13 cellular contexts compared by ENCODE assay signal in genomic region chr12:109581856-109582255, GRCh38. TPM values are rescaled to one million over a fixed set of nuclear protein-coding genes. Genes with fewer than 3 reads are reported as not detected.
DNase-seq lines count a peak whose midpoint lies in the region; ATAC-seq, FAIRE-seq and TF ChIP-seq lines count a peak whose summit lies in the region.
"Had no signal": no experiment of that assay in that cellular context is flagged by ENCODE, and none has a peak within 500 bp of the region (broad histone marks: within the 10 kb centered on the region; RNA-seq: fewer than 3 reads in every experiment).

No MANE protein-coding gene starts in this region.

- H3K9me3 ChIP-seq in breast epithelium, result no peaks in the 10 kb centered on the region
- no peaks in the 10 kb centered on the region for H3K9me3 ChIP-seq in keratinocyte (ENCODE audit: control insufficient read depth, low read depth, low read length)
- H3K9me3 ChIP-seq: thoracic aorta had no signal

- H3K4me3 ChIP-seq in breast epithelium, result no peak overlapping the region
- H3K4me3 ChIP-seq in keratinocyte (ENCODE audit: control insufficient read depth in 2 of 3, extremely low read depth in 1 of 3, insufficient read depth in 2 of 3, low read depth in 1 of 3, low read length in 3 of 3), result peak overlapping the region in 1 of 3 experiments; percentile 24
- H3K4me3 ChIP-seq: skin epidermis, thoracic aorta had no signal

- no peak for TF ChIP-seq CTCF in breast epithelium (IDR thresholded peaks at IDR 0.05)
- no peak for TF ChIP-seq CTCF in keratinocyte (optimal IDR thresholded peaks at IDR 0.05 in 1 of 3, IDR thresholded peaks at IDR 0.05 in 1 of 3, conservative IDR thresholded peaks at IDR 0.05 in 1 of 3; ENCODE audit: extremely low read depth in 1 of 3, insufficient read depth in 2 of 3, low read length in 3 of 3)

- DNase-seq in NCI-H2196 (lab: John Stamatoyannopoulos, UW; ENCODE audit: unreplicated experiment) (peak; percentile 24), NCI-H2196 treated with DMSO at 0.1 percent for 48 hours (lab: John Stamatoyannopoulos, UW; ENCODE audit: unreplicated experiment) (no peak), breast epithelium (ENCODE audit: low spot score in 2 of 2) (peak in 1 of 2 donors; percentile 90), keratinocyte (ENCODE audit: low read depth, low spot score) (peak; percentile 26), ureter (ENCODE audit: low spot score) (peak; percentile 81), HUDEP-2 (lab: John Stamatoyannopoulos, UW; ENCODE audit: unreplicated experiment in 76 of 76) (no peak), GM12891 (ENCODE audit: insufficient read length, low spot score) (no peak)
- DNase-seq: activated CD8-positive, alpha-beta T cell treated with anti-CD3 and anti-CD28 coated beads, Interleukin-2, amount 10 ng/mL, durations not matched to agents 7 days and 5 days; NCI-H1105 had no signal

- H3K27ac ChIP-seq in breast epithelium, result peak overlapping the region; percentile 76 to 87
- peak overlapping the region; percentile 45 for H3K27ac ChIP-seq in keratinocyte (ENCODE audit: control insufficient read depth, insufficient read depth, low read length)
- H3K27ac ChIP-seq: 22Rv1, skin epidermis, thoracic aorta had no signal

- H3K9me1 ChIP-seq in keratinocyte (ENCODE audit: control insufficient read depth, extremely low read depth, insufficient read depth, low read length), result peaks cover 5% of the 10 kb centered on the region

- FAIRE-seq in keratinocyte (lab: Jason Lieb, UNC) (peak; percentile 79), GM12891 (lab: Jason Lieb, UNC) (no peak)

- peaks cover 10% of the 10 kb centered on the region for H4K20me1 ChIP-seq in keratinocyte (ENCODE audit: control insufficient read depth, extremely low read depth, insufficient read depth, low read length)

- H3K9ac ChIP-seq in keratinocyte (ENCODE audit: control insufficient read depth, extremely low read depth, insufficient read depth, low read length), result no peak overlapping the region

- H3K27me3 ChIP-seq in breast epithelium, result no peaks in the 10 kb centered on the region
- H3K27me3 ChIP-seq in keratinocyte (ENCODE audit: control insufficient read depth, extremely low read depth, insufficient read depth, low read length), result no peaks in the 10 kb centered on the region

- no peak for ATAC-seq in HG02678 (IDR thresholded peaks at IDR 0.05; ENCODE audit: unreplicated experiment)
- ATAC-seq: activated CD8-positive, alpha-beta T cell treated with anti-CD3 and anti-CD28 coated beads, Interleukin-2, amount 10 ng/mL, durations not matched to agents 7 days and 5 days had no signal

- H3K4me2 ChIP-seq in keratinocyte (ENCODE audit: control insufficient read depth, extremely low read depth, insufficient read depth, low read depth, low read length), result peak overlapping the region; percentile 46

- H3K4me1 ChIP-seq in breast epithelium, result no peaks in the 10 kb centered on the region
- peaks cover 15% of the 10 kb centered on the region for H3K4me1 ChIP-seq in keratinocyte (ENCODE audit: control insufficient read depth, extremely low read depth, insufficient read depth, low read length)

- dilution Hi-C loops in keratinocyte (cut with MboI; ENCODE audit: extremely low pct_ligation_motif_present, low sequenced_read_pairs), result no loop called here

- H3K36me3 ChIP-seq in breast epithelium (peaks cover 6% of the 10 kb centered on the region), keratinocyte (ENCODE audit: control insufficient read depth in 2 of 2, extremely low read depth in 1 of 2, insufficient read depth in 2 of 2, low read length in 2 of 2) (peaks cover 28 to 48% of the 10 kb centered on the region in 2 experiments)

- intact Hi-C loops in breast epithelium (cut with DNase I; ENCODE audit: low total_unique reads), result no loop called here

- H3K79me2 ChIP-seq in keratinocyte (ENCODE audit: control insufficient read depth, insufficient read depth, low read length), result peaks cover 4% of the 10 kb centered on the region

- TF ChIP-seq POLR2A in breast epithelium (IDR thresholded peaks at IDR 0.05) (no peak), GM12891 (IDR thresholded peaks at IDR 0.05; ENCODE audit: low read depth, low read length) (no peak)

- no peak overlapping the region for H2AFZ ChIP-seq in keratinocyte (ENCODE audit: control insufficient read depth, low read length)

TF ChIP-seq in GM12891, 5 proteins besides CTCF, POLR2A, EP300 and RAD21:
- TF ChIP-seq SPI1 (IDR thresholded peaks at IDR 0.05; ENCODE audit: low read depth, low read length) (no peak), POLR2AphosphoS5 (IDR thresholded peaks at IDR 0.05; ENCODE audit: low read depth, low read length) (no peak), PAX5 (IDR thresholded peaks at IDR 0.05; ENCODE audit: insufficient read depth, low read length, severe bottlenecking) (no peak), POU2F2 (IDR thresholded peaks at IDR 0.05; ENCODE audit: low read depth, low read length) (no peak), TAF1 (IDR thresholded peaks at IDR 0.05; ENCODE audit: low read depth, low read length) (no peak)

RNA-seq across cellular contexts. Expression of gene MVK, which starts 8.3 kb away (rescaled TPM):
- total RNA-seq in breast epithelium (10 to 100 TPM in 2 of 3 donors, 1 to 10 TPM in 1; 8.8 to 18.4 (median 17.6) TPM), ureter (44.0 TPM)
- polyA plus RNA-seq in keratinocyte, result 26.7 to 29.5 TPM (median 29.3 TPM) in 3 replicates
- 9.9 TPM for polyA plus RNA-seq in keratinocyte (2011; ENCODE audit: low read depth)
- polyA plus RNA-seq in keratinocyte (2011; cell fraction: cytosol; rRNA removed), result 18.4 and 30.6 TPM in 2 replicates
- polyA plus RNA-seq in keratinocyte (2011; cell fraction: nucleus; rRNA removed), result 28.6 and 31.8 TPM in 2 replicates
- polyA plus RNA-seq in keratinocyte (2012; ENCODE audit: low replicate concordance), result 21.9 and 36.7 TPM in 2 replicates
- 19.1 to 47.1 TPM (median 20.8 TPM) in 3 replicates for polyA minus RNA-seq in keratinocyte
- polyA minus RNA-seq in keratinocyte (2011; cell fraction: cytosol; rRNA and poly(A)+ RNA removed), result 20.7 TPM
- polyA minus RNA-seq in keratinocyte (2011; cell fraction: nucleus; rRNA and poly(A)+ RNA removed), result 11.9 and 12.3 TPM in 2 replicates
- 19.9 TPM for polyA plus RNA-seq in GM12891 (2012; ENCODE audit: low read depth, missing spikeins)

RNA-seq across cellular contexts. Expression of gene MMAB, which starts 8.6 kb away (rescaled TPM):
- total RNA-seq in breast epithelium (10 to 100 TPM; 23.9 to 29.1 (median 28.6) TPM), ureter (65.8 TPM)
- polyA plus RNA-seq in keratinocyte, result 29.4 to 38.6 TPM (median 30.6 TPM) in 3 replicates
- polyA plus RNA-seq in keratinocyte (2011; ENCODE audit: low read depth), result 8.1 TPM
- 21.3 and 28.5 TPM in 2 replicates for polyA plus RNA-seq in keratinocyte (2011; cell fraction: cytosol; rRNA removed)
- 25.5 and 26.0 TPM in 2 replicates for polyA plus RNA-seq in keratinocyte (2011; cell fraction: nucleus; rRNA removed)
- 23.7 and 51.0 TPM in 2 replicates for polyA plus RNA-seq in keratinocyte (2012; ENCODE audit: low replicate concordance)
- polyA minus RNA-seq in keratinocyte, result 22.8 to 27.4 TPM (median 23.3 TPM) in 3 replicates
- 33.8 TPM for polyA minus RNA-seq in keratinocyte (2011; cell fraction: cytosol; rRNA and poly(A)+ RNA removed)
- polyA minus RNA-seq in keratinocyte (2011; cell fraction: nucleus; rRNA and poly(A)+ RNA removed), result 6.0 and 12.6 TPM in 2 replicates
- 66.1 TPM for polyA plus RNA-seq in GM12891 (2012; ENCODE audit: low read depth, missing spikeins)

Comparison
In these comparisons a context has a peak if more than half of its experiments do, and no peak if none do; other contexts are left out.
1. DNase-seq: peak in NCI-H2196 (single experiment), keratinocyte (single experiment) and ureter (single experiment); none in NCI-H2196 treated with DMSO at 0.1 percent for 48 hours (single experiment), HUDEP-2 (0 of 76) and GM12891 (single experiment).